Comparison of ENCODE assay signal across 1 cellular context in the genomic region with DNA sequence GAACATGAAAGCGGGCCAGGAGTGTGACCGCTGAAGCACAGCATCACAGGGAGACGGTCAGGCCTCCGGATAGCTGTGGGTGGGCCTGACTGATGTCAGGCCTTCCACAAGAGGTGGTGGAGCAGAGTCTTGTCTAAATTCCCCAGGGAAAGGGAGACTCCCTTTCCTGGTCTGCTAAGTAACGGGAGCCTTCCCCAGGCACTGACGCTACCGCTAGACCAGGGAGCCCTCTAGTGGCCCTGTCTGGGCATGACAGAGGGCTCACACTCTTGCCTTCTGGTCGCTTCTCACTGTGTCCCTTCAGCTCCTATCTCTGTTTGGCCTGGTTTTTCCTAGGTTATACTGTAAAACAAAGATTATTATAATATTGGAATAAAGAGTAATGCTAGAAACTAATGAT.
TF ChIP-seq lines count a peak whose summit lies in the region.

No MANE protein-coding gene starts in this region.

TF ChIP-seq in endothelial cell of umbilical vein, 7 proteins besides CTCF, POLR2A, EP300 and RAD21:
- TF ChIP-seq POLR2AphosphoS5 (IDR thresholded peaks at IDR 0.05; ENCODE audit: insufficient read depth, low read depth, low read length) (no peak), JUN (IDR thresholded peaks at IDR 0.05; ENCODE audit: borderline replicate concordance, insufficient read depth, insufficient read length, low read depth) (no peak), MYC (IDR thresholded peaks at IDR 0.05; ENCODE audit: low read depth, low read length) (no peak), EZH2 (IDR thresholded peaks at IDR 0.05; ENCODE audit: borderline replicate concordance, low read depth, low read length, severe bottlenecking) (no peak), GATA2 (IDR thresholded peaks at IDR 0.05; ENCODE audit: insufficient read depth, insufficient read length, low read depth, low read length) (no peak), FOS (IDR thresholded peaks at IDR 0.05; ENCODE audit: borderline replicate concordance, insufficient read depth, low read length) (no peak)
